ENCODE assay signal across 9 cellular contexts in genomic region chr10:62095341-62096071, GRCh38.
A peak's percentile ranks its signal among the peaks of the same experiment; 100 is the strongest.
DNase-seq lines count a peak whose midpoint lies in the region; ATAC-seq and TF ChIP-seq lines count a peak whose summit lies in the region.
"Had no signal": no experiment of that assay in that cellular context is flagged by ENCODE, and none has a peak within 500 bp of the region (broad histone marks: within the 10 kb centered on the region; RNA-seq: fewer than 3 reads in every experiment).

No MANE protein-coding gene starts in this region.

- peaks cover 21% of the 10 kb centered on the region for H3K4me1 Mint-ChIP-seq in nephron progenitor cell

- H3K4me3 Mint-ChIP-seq in nephron progenitor cell: no peak overlapping the region

- H3K27ac Mint-ChIP-seq in nephron progenitor cell: peak overlapping the region; percentile 33

- WGBS in lower leg skin, 2 donors: 35 to 38% methylated on average over 10 of the region's 10 CpGs

- H3K36me3 Mint-ChIP-seq in nephron progenitor cell (ENCODE audit: low read depth): peaks cover 69% of the 10 kb centered on the region

- no peaks in the 10 kb centered on the region for H3K27me3 Mint-ChIP-seq in nephron progenitor cell (ENCODE audit: low read depth, poor library complexity)

- no peak for ATAC-seq in GM21529 (IDR thresholded peaks at IDR 0.05; ENCODE audit: unreplicated experiment)

- no peak for TF ChIP-seq POLR2A in lower leg skin (IDR thresholded peaks at IDR 0.05)

- peak; percentile 70 for DNase-seq in AG09319 (ENCODE audit: extremely low read depth, low read depth)
- peak; percentile 30 for DNase-seq in NCI-H460 (ENCODE audit: extremely low read depth, low read depth)
- DNase-seq in epithelial cell of proximal tubule (ENCODE audit: low read depth): peak; percentile 30
- DNase-seq in nephron progenitor cell: no peak
- DNase-seq in lower leg skin (ENCODE audit: low spot score in 2 of 2): no peak
- DNase-seq in germinal center (ENCODE audit: low spot score): no peak
- DNase-seq in NCI-H526 treated with DMSO at 0.1 percent for 48 hours (lab: John Stamatoyannopoulos, UW): no peak
- DNase-seq: glutamatergic neuron had no signal

- no peak overlapping the region for H3K4me3 ChIP-seq in epithelial cell of proximal tubule (ENCODE audit: low read depth, low read length)
- no peak overlapping the region for H3K4me3 ChIP-seq in lower leg skin (ENCODE audit: low read depth, poor library complexity, severe bottlenecking)

- no peaks in the 10 kb centered on the region for H3K9me3 Mint-ChIP-seq in nephron progenitor cell

- TF ChIP-seq CTCF in AG09319 (IDR thresholded peaks at IDR 0.05; ENCODE audit: low read depth, low read length) (no peak), epithelial cell of proximal tubule (conservative IDR thresholded peaks at IDR 0.05; ENCODE audit: low read depth, low read length) (no peak), nephron progenitor cell (IDR thresholded peaks at IDR 0.05) (no peak), lower leg skin (IDR thresholded peaks at IDR 0.05) (no peak)

- intact Hi-C loops in lower leg skin (cut with DNase I; ENCODE audit: low total_unique reads): no loop called here

Comparison
In these comparisons a context has a peak if more than half of its experiments do, and no peak if none do; other contexts are left out.
1. DNase-seq: peak in AG09319 (single experiment), NCI-H460 (single experiment) and epithelial cell of proximal tubule (single experiment); none in nephron progenitor cell (single experiment), lower leg skin (0 of 2), germinal center (single experiment) and NCI-H526 treated with DMSO at 0.1 percent for 48 hours (single experiment).